23 cellular contexts compared by ENCODE assay signal in the genomic region with DNA sequence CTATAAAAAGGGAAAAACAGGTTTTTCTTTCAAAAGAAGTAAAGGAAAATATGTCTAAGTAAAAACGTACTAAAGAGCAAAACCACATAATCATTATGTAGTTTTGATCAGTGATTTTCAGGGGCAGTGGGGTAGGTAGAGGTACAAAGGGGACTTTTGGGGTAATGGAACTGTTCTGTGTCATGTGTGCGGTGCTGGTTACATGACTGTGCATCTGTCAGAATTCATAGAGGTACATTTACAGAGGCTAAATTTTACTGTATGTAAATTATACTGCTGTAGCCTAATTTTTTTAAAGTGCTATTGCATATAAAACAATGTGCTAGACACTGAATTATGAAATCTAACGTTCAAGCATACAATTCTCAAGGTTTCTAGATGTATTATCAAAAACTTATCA. TPM values are rescaled to one million over a fixed set of nuclear protein-coding genes. Genes with fewer than 3 reads are reported as not detected.
"Had no signal": no experiment of that assay in that cellular context is flagged by ENCODE, and none has a peak within 500 bp of the region (broad histone marks: within the 10 kb centered on the region; RNA-seq: fewer than 3 reads in every experiment).

No MANE protein-coding gene starts in this region.

- DNase-seq: activated CD4-positive, CD25-positive, alpha-beta regulatory T cell; activated CD8-positive, alpha-beta memory T cell treated with anti-CD3 and anti-CD28 coated beads, Interleukin-2, amount 10 ng/mL, durations not matched to agents 7 days and 5 days; amygdala; dermis blood vessel endothelial cell; effector memory CD4-positive, alpha-beta T cell; heart left ventricle; kidney; nucleus accumbens had no signal

- FAIRE-seq: endothelial cell of umbilical vein, TTC549 had no signal

- H3K36me3 Mint-ChIP-seq: activated CD8-positive, alpha-beta memory T cell treated with anti-CD3 and anti-CD28 coated beads, Interleukin-2, amount 10 ng/mL, durations not matched to agents 7 days and 5 days; activated naive CD4-positive, alpha-beta T cell treated with anti-CD3 and anti-CD28 coated beads, Interleukin-2, amount 50 U/mL, for 72 hours; mesothelial cell of epicardium had no signal

- H3K4me3 Mint-ChIP-seq: activated CD8-positive, alpha-beta memory T cell treated with anti-CD3 and anti-CD28 coated beads, Interleukin-2, amount 10 ng/mL, durations not matched to agents 7 days and 5 days; T-helper 2 cell treated with Interferon-gamma antibody and Interleukin-4, amounts not matched to agents 5 μg/mL and 100 μg/mL, for 36 hours had no signal

- H3K4me3 ChIP-seq: cardiac muscle cell, esophagus muscularis mucosa, gastroesophageal sphincter, heart left ventricle, lung, smooth muscle cell, thoracic aorta had no signal

- H3K27ac ChIP-seq: cardiac muscle cell, esophagus muscularis mucosa, gastroesophageal sphincter, heart left ventricle, thoracic aorta had no signal

- H3K27ac Mint-ChIP-seq: activated CD8-positive, alpha-beta memory T cell treated with anti-CD3 and anti-CD28 coated beads, Interleukin-2, amount 10 ng/mL, durations not matched to agents 7 days and 5 days; activated naive CD4-positive, alpha-beta T cell treated with anti-CD3 and anti-CD28 coated beads, Interleukin-2, amount 50 U/mL, for 72 hours; mesothelial cell of epicardium; nephron; T-helper 2 cell treated with Interferon-gamma antibody and Interleukin-4, amounts not matched to agents 5 μg/mL and 100 μg/mL, for 36 hours had no signal

- H3K9me3 ChIP-seq: esophagus muscularis mucosa, gastroesophageal sphincter, heart left ventricle, thoracic aorta had no signal

- H3K9me3 Mint-ChIP-seq: activated naive CD4-positive, alpha-beta T cell treated with anti-CD3 and anti-CD28 coated beads, Interleukin-2, amount 50 U/mL, for 72 hours; mesothelial cell of epicardium; nephron; T-helper 2 cell treated with Interferon-gamma antibody and Interleukin-4, amounts not matched to agents 5 μg/mL and 100 μg/mL, for 36 hours had no signal

- ATAC-seq: activated CD8-positive, alpha-beta memory T cell treated with anti-CD3 and anti-CD28 coated beads, Interleukin-2, amount 10 ng/mL, durations not matched to agents 7 days and 5 days; activated naive CD4-positive, alpha-beta T cell treated with anti-CD3 and anti-CD28 coated beads, Interleukin-2, amount 50 U/mL, for 72 hours; gastroesophageal sphincter; heart left ventricle; left lobe of liver; sciatic nerve had no signal

RNA-seq across cellular contexts. Expression of a gene that starts 2.0 kb away (rescaled TPM):
- total RNA-seq: chondrocyte, smooth muscle cell had no signal
